Comparison of ENCODE assay signal across 1 cellular context in the genomic region with DNA sequence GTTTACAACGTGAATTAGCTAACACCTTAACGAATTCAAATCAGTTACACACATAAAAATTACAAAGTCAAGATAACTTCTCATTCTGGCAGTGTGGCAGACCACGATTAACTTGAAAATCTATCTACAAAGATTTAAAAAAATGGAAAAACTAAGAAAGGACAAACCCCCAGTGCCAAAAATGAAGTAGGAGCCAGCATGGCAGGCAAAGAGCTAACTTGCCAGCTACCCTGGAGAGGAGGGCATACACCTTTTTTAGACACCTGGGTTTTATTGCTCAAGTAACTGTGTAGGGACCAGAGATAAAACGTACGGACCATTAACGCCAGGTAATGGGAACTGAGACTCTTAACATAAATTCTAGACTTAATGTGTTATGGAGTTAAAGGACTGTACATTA.
TF ChIP-seq lines count a peak whose summit lies in the region.

No MANE protein-coding gene starts in this region.

TF ChIP-seq in GM12878, 131 proteins besides CTCF, POLR2A, EP300 and RAD21:
- TF ChIP-seq IKZF2 (IDR thresholded peaks at IDR 0.05) (no peak), ZNF24 (IDR thresholded peaks at IDR 0.05) (no peak)
